1 cellular context compared by ENCODE assay signal in the genomic region with DNA sequence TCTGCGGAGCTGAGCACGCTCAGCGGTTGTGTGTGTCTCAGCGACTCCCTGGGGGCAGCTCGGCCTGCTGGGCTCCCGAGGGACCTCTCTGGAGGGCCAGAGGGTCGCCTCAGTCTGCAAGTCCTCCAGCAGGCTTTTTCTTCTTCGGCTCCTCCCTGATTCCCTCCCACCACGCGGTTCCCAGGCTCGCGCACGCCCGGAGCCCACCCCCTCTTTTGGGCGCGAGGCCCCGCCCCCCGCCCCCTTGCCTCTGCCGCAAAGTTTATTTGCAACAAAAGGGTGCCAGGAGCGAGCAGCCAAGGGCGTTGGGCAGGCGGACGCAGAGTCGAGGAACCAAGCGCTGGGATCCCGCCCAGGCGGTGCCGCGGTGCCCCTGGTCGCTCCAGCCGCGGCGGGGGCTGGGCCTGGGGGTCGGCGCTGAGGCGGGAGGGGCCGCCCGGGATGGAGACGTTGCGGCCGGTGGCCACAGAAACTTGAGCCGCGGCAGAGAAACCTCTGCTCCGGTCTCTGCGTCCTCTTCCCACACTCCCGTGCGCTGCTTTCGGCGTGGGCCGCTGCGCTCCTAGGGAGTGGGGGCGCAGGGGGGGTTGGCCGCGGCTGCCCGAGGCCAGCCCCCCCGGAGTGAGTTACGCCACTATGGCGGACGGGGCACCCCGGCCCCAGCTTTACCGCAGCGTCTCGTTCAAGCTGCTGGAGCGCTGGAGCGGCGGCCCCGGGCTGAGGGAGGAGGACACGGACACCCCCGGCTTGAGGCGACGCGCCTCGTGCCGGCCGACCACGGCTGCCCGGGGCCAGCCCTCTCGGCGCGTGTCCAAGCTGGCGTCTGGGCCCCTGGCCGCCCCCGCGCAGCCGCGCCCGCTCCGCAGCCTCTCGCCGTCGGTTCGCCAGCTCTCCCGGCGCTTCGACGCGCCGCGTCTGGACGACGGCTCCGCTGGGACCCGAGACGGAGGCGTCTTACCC.
TF ChIP-seq lines count a peak whose summit lies in the region.

A gene with protein sequence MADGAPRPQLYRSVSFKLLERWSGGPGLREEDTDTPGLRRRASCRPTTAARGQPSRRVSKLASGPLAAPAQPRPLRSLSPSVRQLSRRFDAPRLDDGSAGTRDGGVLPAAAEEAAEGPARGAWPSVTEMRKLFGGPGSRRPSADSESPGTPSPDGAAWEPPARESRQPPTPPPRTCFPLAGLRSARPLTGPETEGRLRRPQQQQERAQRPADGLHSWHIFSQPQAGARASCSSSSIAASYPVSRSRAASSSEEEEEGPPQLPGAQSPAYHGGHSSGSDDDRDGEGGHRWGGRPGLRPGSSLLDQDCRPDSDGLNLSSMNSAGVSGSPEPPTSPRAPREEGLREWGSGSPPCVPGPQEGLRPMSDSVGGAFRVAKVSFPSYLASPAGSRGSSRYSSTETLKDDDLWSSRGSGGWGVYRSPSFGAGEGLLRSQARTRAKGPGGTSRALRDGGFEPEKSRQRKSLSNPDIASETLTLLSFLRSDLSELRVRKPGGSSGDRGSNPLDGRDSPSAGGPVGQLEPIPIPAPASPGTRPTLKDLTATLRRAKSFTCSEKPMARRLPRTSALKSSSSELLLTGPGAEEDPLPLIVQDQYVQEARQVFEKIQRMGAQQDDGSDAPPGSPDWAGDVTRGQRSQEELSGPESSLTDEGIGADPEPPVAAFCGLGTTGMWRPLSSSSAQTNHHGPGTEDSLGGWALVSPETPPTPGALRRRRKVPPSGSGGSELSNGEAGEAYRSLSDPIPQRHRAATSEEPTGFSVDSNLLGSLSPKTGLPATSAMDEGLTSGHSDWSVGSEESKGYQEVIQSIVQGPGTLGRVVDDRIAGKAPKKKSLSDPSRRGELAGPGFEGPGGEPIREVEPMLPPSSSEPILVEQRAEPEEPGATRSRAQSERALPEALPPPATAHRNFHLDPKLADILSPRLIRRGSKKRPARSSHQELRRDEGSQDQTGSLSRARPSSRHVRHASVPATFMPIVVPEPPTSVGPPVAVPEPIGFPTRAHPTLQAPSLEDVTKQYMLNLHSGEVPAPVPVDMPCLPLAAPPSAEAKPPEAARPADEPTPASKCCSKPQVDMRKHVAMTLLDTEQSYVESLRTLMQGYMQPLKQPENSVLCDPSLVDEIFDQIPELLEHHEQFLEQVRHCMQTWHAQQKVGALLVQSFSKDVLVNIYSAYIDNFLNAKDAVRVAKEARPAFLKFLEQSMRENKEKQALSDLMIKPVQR (N-terminal part only) (plus strand): TSS at position 274 of the 960 bp plus-strand sequence. CDS start 363 bp downstream, at position 637.

TF ChIP-seq in SK-N-SH, 30 proteins besides CTCF, POLR2A, EP300 and RAD21 (continued from another document):
- no peak for TF ChIP-seq ZBTB33 (IDR thresholded peaks at IDR 0.05; ENCODE audit: borderline replicate concordance, low read depth)
- no peak for TF ChIP-seq FOSL2 (IDR thresholded peaks at IDR 0.05; ENCODE audit: borderline replicate concordance, low read depth)
- 0 out of 2 replicates have a peak, but pooled peaks have one; percentile 3 for TF ChIP-seq NFIC (IDR thresholded peaks at IDR 0.05; ENCODE audit: borderline replicate concordance)
- TF ChIP-seq, protein P1, sequence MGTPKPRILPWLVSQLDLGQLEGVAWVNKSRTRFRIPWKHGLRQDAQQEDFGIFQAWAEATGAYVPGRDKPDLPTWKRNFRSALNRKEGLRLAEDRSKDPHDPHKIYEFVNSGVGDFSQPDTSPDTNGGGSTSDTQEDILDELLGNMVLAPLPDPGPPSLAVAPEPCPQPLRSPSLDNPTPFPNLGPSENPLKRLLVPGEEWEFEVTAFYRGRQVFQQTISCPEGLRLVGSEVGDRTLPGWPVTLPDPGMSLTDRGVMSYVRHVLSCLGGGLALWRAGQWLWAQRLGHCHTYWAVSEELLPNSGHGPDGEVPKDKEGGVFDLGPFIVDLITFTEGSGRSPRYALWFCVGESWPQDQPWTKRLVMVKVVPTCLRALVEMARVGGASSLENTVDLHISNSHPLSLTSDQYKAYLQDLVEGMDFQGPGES (IDR thresholded peaks at IDR 0.05; ENCODE audit: low read depth, low read length) = no peak
- peak; percentile 67 for TF ChIP-seq TAF1 (IDR thresholded peaks at IDR 0.05; ENCODE audit: borderline replicate concordance, low read depth, low read length)
- no peak for TF ChIP-seq RXRA (IDR thresholded peaks at IDR 0.05; ENCODE audit: borderline replicate concordance, low read depth)
- TF ChIP-seq, protein P2, sequence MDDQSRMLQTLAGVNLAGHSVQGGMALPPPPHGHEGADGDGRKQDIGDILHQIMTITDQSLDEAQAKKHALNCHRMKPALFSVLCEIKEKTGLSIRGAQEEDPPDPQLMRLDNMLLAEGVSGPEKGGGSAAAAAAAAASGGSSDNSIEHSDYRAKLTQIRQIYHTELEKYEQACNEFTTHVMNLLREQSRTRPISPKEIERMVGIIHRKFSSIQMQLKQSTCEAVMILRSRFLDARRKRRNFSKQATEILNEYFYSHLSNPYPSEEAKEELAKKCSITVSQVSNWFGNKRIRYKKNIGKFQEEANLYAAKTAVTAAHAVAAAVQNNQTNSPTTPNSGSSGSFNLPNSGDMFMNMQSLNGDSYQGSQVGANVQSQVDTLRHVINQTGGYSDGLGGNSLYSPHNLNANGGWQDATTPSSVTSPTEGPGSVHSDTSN (IDR thresholded peaks at IDR 0.05) = peak; percentile 3; the same call in 1 of the 2 replicates
- TF ChIP-seq, protein P3, sequence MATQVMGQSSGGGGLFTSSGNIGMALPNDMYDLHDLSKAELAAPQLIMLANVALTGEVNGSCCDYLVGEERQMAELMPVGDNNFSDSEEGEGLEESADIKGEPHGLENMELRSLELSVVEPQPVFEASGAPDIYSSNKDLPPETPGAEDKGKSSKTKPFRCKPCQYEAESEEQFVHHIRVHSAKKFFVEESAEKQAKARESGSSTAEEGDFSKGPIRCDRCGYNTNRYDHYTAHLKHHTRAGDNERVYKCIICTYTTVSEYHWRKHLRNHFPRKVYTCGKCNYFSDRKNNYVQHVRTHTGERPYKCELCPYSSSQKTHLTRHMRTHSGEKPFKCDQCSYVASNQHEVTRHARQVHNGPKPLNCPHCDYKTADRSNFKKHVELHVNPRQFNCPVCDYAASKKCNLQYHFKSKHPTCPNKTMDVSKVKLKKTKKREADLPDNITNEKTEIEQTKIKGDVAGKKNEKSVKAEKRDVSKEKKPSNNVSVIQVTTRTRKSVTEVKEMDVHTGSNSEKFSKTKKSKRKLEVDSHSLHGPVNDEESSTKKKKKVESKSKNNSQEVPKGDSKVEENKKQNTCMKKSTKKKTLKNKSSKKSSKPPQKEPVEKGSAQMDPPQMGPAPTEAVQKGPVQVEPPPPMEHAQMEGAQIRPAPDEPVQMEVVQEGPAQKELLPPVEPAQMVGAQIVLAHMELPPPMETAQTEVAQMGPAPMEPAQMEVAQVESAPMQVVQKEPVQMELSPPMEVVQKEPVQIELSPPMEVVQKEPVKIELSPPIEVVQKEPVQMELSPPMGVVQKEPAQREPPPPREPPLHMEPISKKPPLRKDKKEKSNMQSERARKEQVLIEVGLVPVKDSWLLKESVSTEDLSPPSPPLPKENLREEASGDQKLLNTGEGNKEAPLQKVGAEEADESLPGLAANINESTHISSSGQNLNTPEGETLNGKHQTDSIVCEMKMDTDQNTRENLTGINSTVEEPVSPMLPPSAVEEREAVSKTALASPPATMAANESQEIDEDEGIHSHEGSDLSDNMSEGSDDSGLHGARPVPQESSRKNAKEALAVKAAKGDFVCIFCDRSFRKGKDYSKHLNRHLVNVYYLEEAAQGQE (IDR thresholded peaks at IDR 0.05; ENCODE audit: low read depth, low read length) = no peak
- TF ChIP-seq MEF2A (IDR thresholded peaks at IDR 0.05; ENCODE audit: borderline replicate concordance, low read depth) = no peak
- TF ChIP-seq, protein P4, sequence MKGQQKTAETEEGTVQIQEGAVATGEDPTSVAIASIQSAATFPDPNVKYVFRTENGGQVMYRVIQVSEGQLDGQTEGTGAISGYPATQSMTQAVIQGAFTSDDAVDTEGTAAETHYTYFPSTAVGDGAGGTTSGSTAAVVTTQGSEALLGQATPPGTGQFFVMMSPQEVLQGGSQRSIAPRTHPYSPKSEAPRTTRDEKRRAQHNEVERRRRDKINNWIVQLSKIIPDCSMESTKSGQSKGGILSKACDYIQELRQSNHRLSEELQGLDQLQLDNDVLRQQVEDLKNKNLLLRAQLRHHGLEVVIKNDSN (IDR thresholded peaks at IDR 0.05; ENCODE audit: borderline replicate concordance, low read depth) = no peak
